In genomic region chr2:202934456-202934855, GRCh38 we compare ENCODE assay signal across 23 cellular contexts.
"Had no signal": no experiment of that assay in that cellular context is flagged by ENCODE, and none has a peak within 500 bp of the region (broad histone marks: within the 10 kb centered on the region; RNA-seq: fewer than 3 reads in every experiment).

No MANE protein-coding gene starts in this region.

- H3K27ac ChIP-seq: colonic mucosa, coronary artery, dorsolateral prefrontal cortex, esophagus muscularis mucosa, esophagus squamous epithelium, foreskin keratinocyte, gastrocnemius medialis, gastroesophageal sphincter, heart left ventricle had no signal

- H3K4me3 ChIP-seq: colonic mucosa, coronary artery, dorsolateral prefrontal cortex, esophagus muscularis mucosa, esophagus squamous epithelium, gastrocnemius medialis, gastroesophageal sphincter, heart left ventricle had no signal

- H3K27me3 ChIP-seq: colonic mucosa, dorsolateral prefrontal cortex, esophagus muscularis mucosa, esophagus squamous epithelium, foreskin keratinocyte, gastrocnemius medialis, gastroesophageal sphincter, heart left ventricle had no signal

- H3K36me3 ChIP-seq: colonic mucosa had no signal

- H3K4me3 Mint-ChIP-seq: dendritic cell treated with granulocyte-macrophage colony-stimulating factor and Interleukin-4, amounts not matched to agents 40 ng/mL and 50 ng/mL, for 4 days; effector memory CD8-positive, alpha-beta T cell; endodermal cell had no signal

- ATAC-seq: effector memory CD8-positive, alpha-beta T cell; esophagus mucosa; foreskin keratinocyte; gastrocnemius medialis; gastroesophageal sphincter; heart left ventricle had no signal

- H3K4me1 Mint-ChIP-seq: endodermal cell had no signal

- H3K4me1 ChIP-seq: colonic mucosa, esophagus muscularis mucosa, esophagus squamous epithelium, gastrocnemius medialis, gastroesophageal sphincter, heart left ventricle had no signal

- H3K9me3 Mint-ChIP-seq: effector memory CD8-positive, alpha-beta T cell; endodermal cell had no signal

- H3K27ac Mint-ChIP-seq: dendritic cell treated with granulocyte-macrophage colony-stimulating factor and Interleukin-4, amounts not matched to agents 40 ng/mL and 50 ng/mL, for 4 days; endodermal cell had no signal

- H3K27me3 Mint-ChIP-seq: dendritic cell treated with granulocyte-macrophage colony-stimulating factor and Interleukin-4, amounts not matched to agents 40 ng/mL and 50 ng/mL, for 4 days; effector memory CD8-positive, alpha-beta T cell had no signal

- H3K9me3 ChIP-seq: colonic mucosa, esophagus muscularis mucosa, esophagus squamous epithelium, gastrocnemius medialis had no signal

- DNase-seq: colonic mucosa; cortex of kidney; dermis blood vessel endothelial cell; dorsolateral prefrontal cortex; effector CD4-positive, alpha-beta T cell; effector CD8-positive, alpha-beta T cell; effector memory CD4-positive, alpha-beta T cell; effector memory CD8-positive, alpha-beta T cell; endodermal cell; erythroblast; esophagus squamous epithelium; foreskin fibroblast; foreskin melanocyte; gastrocnemius medialis; glutamatergic neuron; head of caudate nucleus; heart left ventricle had no signal
